ENCODE assay signal across 20 cellular contexts in genomic region chr2:137336067-137336466, GRCh38.
DNase-seq lines count a peak whose midpoint lies in the region; ATAC-seq, FAIRE-seq and TF ChIP-seq lines count a peak whose summit lies in the region.
"Had no signal": no experiment of that assay in that cellular context is flagged by ENCODE, and none has a peak within 500 bp of the region (broad histone marks: within the 10 kb centered on the region; RNA-seq: fewer than 3 reads in every experiment).

No MANE protein-coding gene starts in this region.

- no peak overlapping the region for H2BK5ac ChIP-seq in IMR-90 (ENCODE audit: low read depth, low read length, poor library complexity, severe bottlenecking)

- no peaks in the 10 kb centered on the region for H3K79me1 ChIP-seq in IMR-90 (ENCODE audit: low read depth in 1 of 2, low read length in 2 of 2)

- H4K20me1 ChIP-seq in IMR-90 (ENCODE audit: insufficient read depth, low read length), result no peaks in the 10 kb centered on the region
- H4K20me1 ChIP-seq in K562 (replicated peaks; ENCODE audit: control insufficient read depth, insufficient read depth, low read length), result no peaks in the 10 kb centered on the region
- H4K20me1 ChIP-seq: BLaER1 treated with 17β-estradiol and CSF1 and Interleukin-3, amounts not matched to agents 10 nM and 100 nM had no signal

- no peak overlapping the region for H4K8ac ChIP-seq in IMR-90 (ENCODE audit: low read depth in 2 of 2, low read length in 2 of 2)

- no peaks in the 10 kb centered on the region for H3K4me1 ChIP-seq in A549
- no peaks in the 10 kb centered on the region for H3K4me1 ChIP-seq in IMR-90 (ENCODE audit: control insufficient read depth, insufficient read depth, low read length)
- H3K4me1 ChIP-seq in K562 (replicated peaks in 1 of 2; ENCODE audit: control insufficient read depth in 2 of 2, insufficient read depth in 2 of 2, low read length in 2 of 2), result no peaks in the 10 kb centered on the region
- H3K4me1 ChIP-seq: Caco-2 had no signal

- BruUV-seq in IMR-90 (replicated peaks; lab: Mats Ljungman, UMichigan) (no TSS peak), K562 (replicated peaks; lab: Mats Ljungman, UMichigan) (no TSS peak)

- no peak overlapping the region for H2BK15ac ChIP-seq in IMR-90 (ENCODE audit: low read depth, low read length)

- no peak overlapping the region for H4K91ac ChIP-seq in IMR-90 (ENCODE audit: insufficient read depth, low read depth, low read length)

- POLR2A ChIA-PET in A549 (lab: Yijun Ruan, JAX), result no interaction called here
- POLR2A ChIA-PET in IMR-90 (lab: Charles Lee; ENCODE audit: unreplicated experiment), result no interaction called here
- POLR2A ChIA-PET in K562 (lab: Yijun Ruan, JAX), result no interaction called here

- H3K36me3 ChIP-seq in IMR-90 (ENCODE audit: control insufficient read depth, insufficient read depth, low read length) (no peaks in the 10 kb centered on the region), K562 (ENCODE audit: control insufficient read depth, insufficient read depth, low read length) (no peaks in the 10 kb centered on the region)
- H3K36me3 ChIP-seq: BLaER1 treated with 17β-estradiol and CSF1 and Interleukin-3, amounts not matched to agents 10 nM and 100 nM had no signal

- intact Hi-C loops in IMR-90 (cut with micrococcal nuclease), result no loop called here
- intact Hi-C loops in K562 (cut with micrococcal nuclease), result no loop called here
- intact Hi-C loops in lower leg skin (cut with DNase I; ENCODE audit: low total_unique reads), result no loop called here

- no peak for TF ChIP-seq POLR2A in A549 (IDR thresholded peaks at IDR 0.05; ENCODE audit: low read length)
- TF ChIP-seq POLR2A in IMR-90 (IDR thresholded peaks at IDR 0.05; ENCODE audit: low read depth, low read length), result no peak
- TF ChIP-seq POLR2A in K562 (conservative IDR thresholded peaks at IDR 0.05), result no peak
- no peak for TF ChIP-seq POLR2A in lower leg skin (IDR thresholded peaks at IDR 0.05)
- no peak for TF ChIP-seq POLR2A in H54 (IDR thresholded peaks at IDR 0.05; ENCODE audit: low read depth, low read length)

- in situ Hi-C loops in IMR-90 (cut with MboI; ENCODE audit: low sequenced_read_pairs), result no loop called here
- in situ Hi-C loops in K562 (cut with MboI), result no loop called here

- dilution Hi-C loops in IMR-90 (cut with HindIII; ENCODE audit: low sequenced_read_pairs, unreplicated experiment), result no loop called here

- H3K9ac ChIP-seq in IMR-90 (ENCODE audit: low read depth, low read length) (no peak overlapping the region), K562 (ENCODE audit: insufficient read depth in 1 of 2, low read depth in 2 of 2, low read length in 2 of 2) (no peak overlapping the region)
- H3K9ac ChIP-seq: BLaER1 treated with 17β-estradiol and CSF1 and Interleukin-3, amounts not matched to agents 10 nM and 100 nM had no signal

- no peak overlapping the region for H3K14ac ChIP-seq in IMR-90 (replicated peaks; ENCODE audit: low read depth, low read length)

- H3K27ac ChIP-seq in A549, result no peak overlapping the region
- H3K27ac ChIP-seq in IMR-90 (ENCODE audit: insufficient read depth, low read length), result no peak overlapping the region
- H3K27ac ChIP-seq in K562 (ENCODE audit: extremely low read depth, low read depth, low read length), result no peak overlapping the region
- H3K27ac ChIP-seq: BLaER1 treated with 17β-estradiol and CSF1 and Interleukin-3, amounts not matched to agents 10 nM and 100 nM; C4-2B had no signal

- TF ChIP-seq EP300 in A549 (IDR thresholded peaks at IDR 0.05) (no peak), K562 (IDR thresholded peaks at IDR 0.05; ENCODE audit: low read length) (no peak)

- H3K9me1 ChIP-seq in IMR-90 (ENCODE audit: insufficient read depth, low read length) (no peaks in the 10 kb centered on the region), K562 (ENCODE audit: control insufficient read depth, insufficient read depth, low read length) (no peaks in the 10 kb centered on the region)

- no peak for TF ChIP-seq CTCF in A549 (IDR thresholded peaks at IDR 0.05)
- TF ChIP-seq CTCF in IMR-90 (conservative IDR thresholded peaks at IDR 0.05; ENCODE audit: low read depth, low read length), result no peak
- no peak for TF ChIP-seq CTCF in K562 (IDR thresholded peaks at IDR 0.05 in 2 of 3, conservative IDR thresholded peaks at IDR 0.05 in 1 of 3; ENCODE audit: insufficient read depth in 2 of 3, low read depth in 1 of 3, low read length in 3 of 3)
- no peak for TF ChIP-seq CTCF in lower leg skin (IDR thresholded peaks at IDR 0.05)

- H4K5ac ChIP-seq in IMR-90 (ENCODE audit: low read depth, low read length), result no peak overlapping the region

- H3K27me3 ChIP-seq in IMR-90 (ENCODE audit: control insufficient read depth, insufficient read depth, low read length) (no peaks in the 10 kb centered on the region), K562 (ENCODE audit: control insufficient read depth in 2 of 2, insufficient read depth in 2 of 2, low read length in 2 of 2) (no peaks in the 10 kb centered on the region)
- H3K27me3 ChIP-seq: BLaER1 treated with 17β-estradiol and CSF1 and Interleukin-3, amounts not matched to agents 10 nM and 100 nM had no signal

- no peak overlapping the region for H3K56ac ChIP-seq in IMR-90 (ENCODE audit: extremely low read depth, insufficient read depth, low read length)

- no peak for ATAC-seq in A549
- ATAC-seq in IMR-90 (ENCODE audit: low read depth), result no peak
- ATAC-seq in K562, result no peak
- ATAC-seq: CD8-positive, alpha-beta T cell had no signal

- no peak overlapping the region for H2BK20ac ChIP-seq in IMR-90 (ENCODE audit: low read depth, low read length)

- H3K23ac ChIP-seq in IMR-90 (ENCODE audit: low read depth, low read length), result no peak overlapping the region

- no peaks in the 10 kb centered on the region for H3K79me2 ChIP-seq in K562 (ENCODE audit: control insufficient read depth, insufficient read depth, low read length)

- H3K4me2 ChIP-seq in A549 (no peak overlapping the region), IMR-90 (ENCODE audit: low read depth, low read length) (no peak overlapping the region), K562 (ENCODE audit: insufficient read depth, low read length) (no peak overlapping the region)
- H3K4me2 ChIP-seq: BLaER1 treated with 17β-estradiol and CSF1 and Interleukin-3, amounts not matched to agents 10 nM and 100 nM had no signal

- H3K9me3 ChIP-seq in A549 (no peaks in the 10 kb centered on the region), IMR-90 (ENCODE audit: control insufficient read depth, insufficient read depth, low read length) (peaks cover 10% of the 10 kb centered on the region), K562 (replicated peaks; ENCODE audit: control insufficient read depth, insufficient read depth, low read depth, low read length) (no peaks in the 10 kb centered on the region)
- H3K9me3 ChIP-seq: Caco-2 had no signal

- H2AK5ac ChIP-seq in IMR-90 (ENCODE audit: low read depth, low read length), result no peak overlapping the region

- CTCF ChIA-PET in A549 (lab: Yijun Ruan, JAX) (no interaction called here), IMR-90 (lab: Yijun Ruan, JAX) (no interaction called here), K562 (lab: Yijun Ruan, JAX; ENCODE audit: low intra/inter-chr PET ratio) (no interaction called here)

- TF ChIP-seq RAD21 in A549 (conservative IDR thresholded peaks at IDR 0.05 in 1 of 2, IDR thresholded peaks at IDR 0.05 in 1 of 2), result no peak
- TF ChIP-seq RAD21 in IMR-90 (IDR thresholded peaks at IDR 0.05; ENCODE audit: low read length), result no peak
- TF ChIP-seq RAD21 in K562 (CRISPR knock-in tag; conservative IDR thresholded peaks at IDR 0.05 in 1 of 2, IDR thresholded peaks at IDR 0.05 in 1 of 2), result no peak

- H2BK120ac ChIP-seq in IMR-90 (ENCODE audit: low read depth, low read length), result no peak overlapping the region

- no peak overlapping the region for H2AFZ ChIP-seq in IMR-90 (replicated peaks; ENCODE audit: low read length, poor library complexity)
- no peak overlapping the region for H2AFZ ChIP-seq in K562 (ENCODE audit: low read depth, low read length)

- H3K18ac ChIP-seq in IMR-90 (ENCODE audit: low read depth, low read length), result no peak overlapping the region

- H3K4me3 ChIP-seq in A549, result no peak overlapping the region
- H3K4me3 ChIP-seq in IMR-90 (ENCODE audit: insufficient read depth, low read depth, low read length), result no peak overlapping the region
- H3K4me3 ChIP-seq in K562, result no peak overlapping the region
- H3K4me3 ChIP-seq in lower leg skin (ENCODE audit: low read depth, poor library complexity, severe bottlenecking), result peak overlapping the region; percentile 12
- H3K4me3 ChIP-seq: BLaER1 treated with 17β-estradiol and CSF1 and Interleukin-3, amounts not matched to agents 10 nM and 100 nM had no signal

- FAIRE-seq in A549 (lab: Jason Lieb, UNC), result no peak
- no peak for FAIRE-seq in K562 (lab: Jason Lieb, UNC)
- FAIRE-seq in H54 (lab: Jason Lieb, UNC), result no peak
- FAIRE-seq: A204.1, G401.6, GM12891 had no signal

- no peak overlapping the region for H2AK9ac ChIP-seq in IMR-90 (replicated peaks; ENCODE audit: low read depth, low read length, poor library complexity)

- DNase-seq in A549 (ENCODE audit: low read depth in 1 of 2, low spot score in 1 of 2) (no peak), IMR-90 (no peak), K562 (ENCODE audit: extremely low read depth in 1 of 4, low spot score in 3 of 4) (no peak), lower leg skin (ENCODE audit: low spot score in 2 of 2) (no peak), H54 (ENCODE audit: insufficient read length, low spot score) (no peak), UCSD-AML1 (lab: John Stamatoyannopoulos, UW; ENCODE audit: unreplicated experiment) (no peak)
- no peak for DNase-seq in activated effector memory CD4-positive, alpha-beta T cell treated with anti-CD3 and anti-CD28 coated beads, Interleukin-2, amount 50 U/mL, for 16 hours
- DNase-seq: 8988T; AML-193; Caco-2; Calu3; CD4-positive, alpha-beta T cell; CD8-positive, alpha-beta T cell; DMS79 treated with DMSO at 0.1 percent for 48 hours; GF-D8 had no signal

- 0% methylated on average over 2 of the region's 2 CpGs for WGBS in A549 (ENCODE audit: missing lambda C conversion rate)
- no CpG with 5 or more reads among the region's 2 CpGs for WGBS in IMR-90 (ENCODE audit: extremely low coverage in 2 of 2, insufficient read length in 1 of 2), 2 experiments
- 0% methylated on average over 2 of the region's 2 CpGs for WGBS in K562 (ENCODE audit: insufficient coverage, low coverage, missing lambda C conversion rate)
- WGBS in lower leg skin, 2 donors, result 78 to 88% methylated on average over 2 of the region's 2 CpGs

- no peak overlapping the region for H3K4ac ChIP-seq in IMR-90 (ENCODE audit: low read depth, low read length)

TF ChIP-seq in A549, 52 proteins besides CTCF, POLR2A, EP300 and RAD21:
- TF ChIP-seq ZFP36 (IDR thresholded peaks at IDR 0.05; ENCODE audit: borderline replicate concordance, partially characterized antibody), result no peak
- peak; percentile 82 for TF ChIP-seq MAFK (IDR thresholded peaks at IDR 0.05; ENCODE audit: partially characterized antibody)

TF ChIP-seq in IMR-90, 13 proteins besides CTCF, POLR2A, EP300 and RAD21 (continues in another document):
- no peak for TF ChIP-seq CEBPB (IDR thresholded peaks at IDR 0.05; ENCODE audit: low read depth, low read length)
- TF ChIP-seq RCOR1 (IDR thresholded peaks at IDR 0.05; ENCODE audit: insufficient replicate concordance, low read length), result no peak
- TF ChIP-seq FOS (IDR thresholded peaks at IDR 0.05; ENCODE audit: low read depth, low read length), result no peak

Comparison
In these comparisons a context has a peak if more than half of its experiments do, and no peak if none do; other contexts are left out.
1. Of the 35 proteins assayed by ChIP-seq in both K562 and A549: peak only in K562: none; only in A549: none; in both: MAFK; in neither: 34.